ENCODE assay signal across 17 cellular contexts in the genomic region with DNA sequence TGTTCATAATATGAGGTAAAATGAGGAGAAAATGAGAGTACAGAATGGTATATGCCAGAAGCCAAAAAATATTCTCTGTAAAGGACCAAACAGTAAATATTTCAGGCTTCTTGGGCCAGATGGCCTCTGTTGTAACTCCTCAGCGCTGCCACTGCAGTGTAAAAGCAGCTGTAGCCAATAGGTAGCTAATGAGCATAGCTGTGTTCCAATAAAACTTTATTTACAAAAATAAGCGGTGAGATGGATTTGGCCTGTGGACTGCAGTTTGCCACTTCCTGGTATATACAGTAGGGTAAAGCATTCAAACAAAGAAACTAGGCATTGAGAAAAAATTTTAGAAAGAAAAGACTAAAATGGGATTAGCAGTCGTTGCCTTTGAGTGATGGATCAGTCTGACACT. TPM values are rescaled to one million over a fixed set of nuclear protein-coding genes. Genes with fewer than 3 reads are reported as not detected.
A peak's percentile ranks its signal among the peaks of the same experiment; 100 is the strongest.
DNase-seq lines count a peak whose midpoint lies in the region; ATAC-seq and TF ChIP-seq lines count a peak whose summit lies in the region.
"Had no signal": no experiment of that assay in that cellular context is flagged by ENCODE, and none has a peak within 500 bp of the region (broad histone marks: within the 10 kb centered on the region; RNA-seq: fewer than 3 reads in every experiment).

No MANE protein-coding gene starts in this region.

- H4K20me1 ChIP-seq in KMS-11 (ENCODE audit: insufficient read depth), result no peaks in the 10 kb centered on the region
- H4K20me1 ChIP-seq: BLaER1 had no signal

- peak; percentile 27 for DNase-seq in DMS 273 (lab: John Stamatoyannopoulos, UW; ENCODE audit: unreplicated experiment)
- DNase-seq in DMS 273 treated with DMSO at 0.1 percent for 48 hours (lab: John Stamatoyannopoulos, UW), result no peak
- DNase-seq in Panc1 (ENCODE audit: low read depth, low spot score), result no peak
- DNase-seq in trophoblast cell, result no peak
- DNase-seq in activated T-cell treated with anti-CD3 and anti-CD28 coated beads for 4 hours, result no peak
- DNase-seq in foreskin keratinocyte, result no peak
- DNase-seq: 8988T; AML-193; CD4-positive, CD25-positive, alpha-beta regulatory T cell; DMS79 treated with DMSO at 0.1 percent for 48 hours; GDM1; GM23248; KBM-7 had no signal

- H3K4me3 ChIP-seq in KMS-11 (IDR thresholded peaks at IDR 0.05; ENCODE audit: insufficient read depth, low read depth, low read length) (no peak overlapping the region), Panc1 (ENCODE audit: low read depth in 2 of 2, low read length in 2 of 2) (no peak overlapping the region), trophoblast cell (ENCODE audit: low read depth, low read length) (no peak overlapping the region)
- H3K4me3 ChIP-seq: BLaER1, GM23248 had no signal

- H3K9me3 ChIP-seq in Panc1 (ENCODE audit: control insufficient read depth, insufficient read depth, low read depth, low read length), result no peaks in the 10 kb centered on the region
- no peaks in the 10 kb centered on the region for H3K9me3 ChIP-seq in trophoblast cell (ENCODE audit: insufficient read depth, low read depth, low read length)
- H3K9me3 ChIP-seq: BLaER1 had no signal

- intact Hi-C loops in Panc1 (cut with micrococcal nuclease; ENCODE audit: unreplicated experiment), result no loop called here

- BruUV-seq in Panc1 (replicated peaks; lab: Mats Ljungman, UMichigan), result no TSS peak

- H3K4me2 ChIP-seq in KMS-11 (peak overlapping the region; percentile 77), trophoblast cell (ENCODE audit: low read length) (no peak overlapping the region)
- H3K4me2 ChIP-seq: BLaER1 had no signal

- ATAC-seq in Panc1 (no peak), foreskin keratinocyte (no peak)
- ATAC-seq: HCT116 had no signal

- no peak overlapping the region for H4K12ac ChIP-seq in trophoblast cell (ENCODE audit: low read depth, low read length)

- H3K4ac ChIP-seq in trophoblast cell (ENCODE audit: low read depth, low read length), result no peak overlapping the region

- H2AFZ ChIP-seq in KMS-11 (ENCODE audit: low read depth) (no peak overlapping the region), trophoblast cell (ENCODE audit: insufficient read depth, low read length, poor library complexity) (no peak overlapping the region)
- H2AFZ ChIP-seq: GM23248 had no signal

- H3K9ac ChIP-seq in KMS-11 (0 out of 2 replicates have a peak overlapping the region, but pooled peaks have one; percentile 1), trophoblast cell (ENCODE audit: low read length) (no peak overlapping the region)
- H3K9ac ChIP-seq: BLaER1, GM23248 had no signal

- POLR2A ChIA-PET in Panc1 (lab: Charles Lee), result no interaction called here

- H3K23ac ChIP-seq in trophoblast cell (ENCODE audit: low read length), result no peak overlapping the region

- TF ChIP-seq CTCF in KMS-11 (conservative IDR thresholded peaks at IDR 0.05; ENCODE audit: low read depth, low read length) (no peak), Panc1 (IDR thresholded peaks at IDR 0.05) (no peak), foreskin keratinocyte (conservative IDR thresholded peaks at IDR 0.05) (no peak)

- H3K36me3 ChIP-seq in KMS-11 (ENCODE audit: insufficient read depth) (no peaks in the 10 kb centered on the region), Panc1 (ENCODE audit: control insufficient read depth, insufficient read depth, low read length) (no peaks in the 10 kb centered on the region), trophoblast cell (ENCODE audit: control insufficient read depth in 1 of 2, insufficient read depth in 2 of 2, low read length in 2 of 2) (no peaks in the 10 kb centered on the region)
- H3K36me3 ChIP-seq: BLaER1 had no signal

- H2AK5ac ChIP-seq in trophoblast cell (ENCODE audit: low read length), result no peak overlapping the region

- peak overlapping the region; percentile 77 for H2BK120ac ChIP-seq in trophoblast cell (ENCODE audit: insufficient read depth, low read length, poor library complexity)

- H3K27ac ChIP-seq in KMS-11 (peak overlapping the region; percentile 96), Panc1 (ENCODE audit: low read length) (peak overlapping the region; percentile 100), trophoblast cell (ENCODE audit: low read depth, low read length) (peak overlapping the region; percentile 21), foreskin keratinocyte (no peak overlapping the region)
- H3K27ac ChIP-seq: BLaER1, GM23248, HL-60 had no signal

- H3K79me2 ChIP-seq in KMS-11 (ENCODE audit: insufficient read depth, low read depth), result peaks cover 8% of the 10 kb centered on the region; the same call in 1 of the 2 replicates
- H3K79me2 ChIP-seq in trophoblast cell (ENCODE audit: control insufficient read depth, insufficient read depth, low read length, poor library complexity), result peaks cover 4% of the 10 kb centered on the region

- no peak overlapping the region for H2BK5ac ChIP-seq in trophoblast cell (ENCODE audit: low read depth, low read length, poor library complexity)

- H2BK12ac ChIP-seq in trophoblast cell (ENCODE audit: low read length), result peak overlapping the region; percentile 84

- H4K91ac ChIP-seq in trophoblast cell (ENCODE audit: low read depth, low read length), result peak overlapping the region; percentile 74

- in situ Hi-C loops in Panc1 (cut with HindIII; ENCODE audit: low pct_unique_long_range_greater_than_20kb, low sequenced_read_pairs), result no loop called here

- H3K79me1 ChIP-seq in trophoblast cell (ENCODE audit: low read length), result peaks cover 29% of the 10 kb centered on the region

- no peak overlapping the region for H3K14ac ChIP-seq in trophoblast cell (ENCODE audit: low read length)

- CTCF ChIA-PET in Panc1 (lab: Charles Lee), result no interaction called here

- H3K27me3 ChIP-seq in KMS-11 (ENCODE audit: insufficient read depth, low read depth) (no peaks in the 10 kb centered on the region), Panc1 (ENCODE audit: control insufficient read depth, insufficient read depth, low read length) (no peaks in the 10 kb centered on the region), trophoblast cell (ENCODE audit: insufficient read depth, low read length) (no peaks in the 10 kb centered on the region), foreskin keratinocyte (no peaks in the 10 kb centered on the region)
- H3K27me3 ChIP-seq: BLaER1 had no signal

- H4K8ac ChIP-seq in trophoblast cell (ENCODE audit: low read depth, low read length), result no peak overlapping the region

- H3K4me1 ChIP-seq in KMS-11 (ENCODE audit: low read depth, poor library complexity, severe bottlenecking) (peaks cover 88% of the 10 kb centered on the region), Panc1 (ENCODE audit: control insufficient read depth, insufficient read depth, low read length) (peaks cover 84% of the 10 kb centered on the region), trophoblast cell (ENCODE audit: control insufficient read depth in 1 of 2, insufficient read depth in 2 of 2, low read length in 2 of 2) (peaks cover 25 to 38% of the 10 kb centered on the region in 2 experiments), foreskin keratinocyte (peaks cover 6% of the 10 kb centered on the region)
- H3K4me1 ChIP-seq: BLaER1 had no signal

- no CpG with 5 or more reads among the region's 3 CpGs for WGBS in trophoblast cell (ENCODE audit: extremely low coverage, insufficient coverage, insufficient read length)

- no peak overlapping the region for H3K18ac ChIP-seq in trophoblast cell (ENCODE audit: low read length)

RNA-seq across cellular contexts. Expression of gene BFSP2, which starts 51.5 kb away (rescaled TPM):
- 0.67 TPM for total RNA-seq in Panc1 (2021; ENCODE audit: unreplicated experiment)
- 0.46 TPM for polyA plus RNA-seq in Panc1 (2012; ENCODE audit: insufficient read length)
- polyA plus RNA-seq in trophoblast cell (2013), result not detected in 2 replicates
- total RNA-seq in foreskin keratinocyte, result not detected in 2 replicates
- not detected in 2 replicates for polyA plus RNA-seq in foreskin keratinocyte
- total RNA-seq: GM23248 had no signal
- polyA plus RNA-seq: GM23248 had no signal
